In genomic region chr15:71679223-71680078, GRCh38 we compare ENCODE assay signal across 14 cellular contexts.
DNase-seq lines count a peak whose midpoint lies in the region; ATAC-seq and TF ChIP-seq lines count a peak whose summit lies in the region.
"Had no signal": no experiment of that assay in that cellular context is flagged by ENCODE, and none has a peak within 500 bp of the region (broad histone marks: within the 10 kb centered on the region; RNA-seq: fewer than 3 reads in every experiment).

No MANE protein-coding gene starts in this region.

- peak overlapping the region; percentile 23 for H3K4me2 ChIP-seq in skeletal muscle satellite cell (ENCODE audit: low read length)

- peak overlapping the region; percentile 16 for H3K27ac ChIP-seq in SJCRH30

- H3K9ac ChIP-seq in skeletal muscle satellite cell (ENCODE audit: low read depth, low read length) = no peak overlapping the region

- H3K36me3 Mint-ChIP-seq in activated CD4-positive, alpha-beta T cell treated with anti-CD3 and anti-CD28 coated beads for 36 hours (ENCODE audit: low read depth) = no peaks in the 10 kb centered on the region
- no peaks in the 10 kb centered on the region for H3K36me3 Mint-ChIP-seq in CD14-positive monocyte
- H3K36me3 Mint-ChIP-seq: activated naive CD8-positive, alpha-beta T cell treated with anti-CD3 and anti-CD28 coated beads, Interleukin-2, amount 10 ng/mL, durations not matched to agents 7 days and 5 days had no signal

- no peaks in the 10 kb centered on the region for H3K36me3 ChIP-seq in SJCRH30
- H3K36me3 ChIP-seq in skeletal muscle satellite cell (ENCODE audit: insufficient read depth, low read length) = no peaks in the 10 kb centered on the region

- H3K4me1 Mint-ChIP-seq in activated CD4-positive, alpha-beta T cell treated with anti-CD3 and anti-CD28 coated beads for 36 hours = peaks cover 21% of the 10 kb centered on the region
- no peaks in the 10 kb centered on the region for H3K4me1 Mint-ChIP-seq in CD14-positive monocyte

- H3K4me3 ChIP-seq in SJCRH30 (no peak overlapping the region), fibroblast of mammary gland (ENCODE audit: control insufficient read depth, low read depth, low read length) (no peak overlapping the region), skeletal muscle satellite cell (ENCODE audit: low read length) (no peak overlapping the region)
- H3K4me3 ChIP-seq: lung had no signal

- H3K27me3 ChIP-seq in SJCRH30 (no peaks in the 10 kb centered on the region), skeletal muscle satellite cell (ENCODE audit: control insufficient read depth, insufficient read depth, low read length) (no peaks in the 10 kb centered on the region)

- H3K27me3 Mint-ChIP-seq in activated CD4-positive, alpha-beta T cell treated with anti-CD3 and anti-CD28 coated beads for 36 hours = peaks cover 41% of the 10 kb centered on the region
- H3K27me3 Mint-ChIP-seq in CD14-positive monocyte (ENCODE audit: low read depth in 3 of 3) = peaks cover 4 to 11% (median 6%) of the 10 kb centered on the region in 3 donors

- no peak overlapping the region for H3K4me3 Mint-ChIP-seq in activated CD4-positive, alpha-beta T cell treated with anti-CD3 and anti-CD28 coated beads for 36 hours
- H3K4me3 Mint-ChIP-seq in CD14-positive monocyte = peak overlapping the region in 1 of 2 donors; percentile 36
- H3K4me3 Mint-ChIP-seq: activated naive CD8-positive, alpha-beta T cell treated with anti-CD3 and anti-CD28 coated beads, Interleukin-2, amount 10 ng/mL, durations not matched to agents 7 days and 5 days had no signal

- no peak for TF ChIP-seq CTCF in fibroblast of mammary gland (conservative IDR thresholded peaks at IDR 0.05; ENCODE audit: control insufficient read depth, insufficient read depth, low read depth, low read length)
- no peak for TF ChIP-seq CTCF in CD14-positive monocyte (IDR thresholded peaks at IDR 0.05)

- CTCF ChIA-PET in activated CD4-positive, alpha-beta T cell treated with anti-CD3 and anti-CD28 coated beads for 36 hours (lab: Charles Lee) = no interaction called here

- intact Hi-C loops in activated CD4-positive, alpha-beta T cell treated with anti-CD3 and anti-CD28 coated beads for 36 hours (cut with DNase I, micrococcal nuclease) = no loop called here
- intact Hi-C loops in CD14-positive monocyte (cut with micrococcal nuclease) = no loop called here

- POLR2A ChIA-PET in activated CD4-positive, alpha-beta T cell treated with anti-CD3 and anti-CD28 coated beads for 36 hours (lab: Charles Lee) = no interaction called here

- H3K9me3 ChIP-seq in SJCRH30 (replicated peaks) (no peaks in the 10 kb centered on the region), skeletal muscle satellite cell (replicated peaks; ENCODE audit: low read length) (no peaks in the 10 kb centered on the region)

- H3K27ac Mint-ChIP-seq in activated CD4-positive, alpha-beta T cell treated with anti-CD3 and anti-CD28 coated beads for 36 hours = no peak overlapping the region
- no peak overlapping the region for H3K27ac Mint-ChIP-seq in CD14-positive monocyte
- H3K27ac Mint-ChIP-seq: activated naive CD8-positive, alpha-beta T cell treated with anti-CD3 and anti-CD28 coated beads, Interleukin-2, amount 10 ng/mL, durations not matched to agents 7 days and 5 days had no signal

- DNase-seq in activated CD4-positive, alpha-beta T cell treated with anti-CD3 and anti-CD28 coated beads for 36 hours = no peak
- no peak for DNase-seq in activated CD4-positive, alpha-beta T cell treated with anti-CD3 and anti-CD28 coated beads, Interleukin-2, amount 50 U/mL, for 1 hour
- DNase-seq in SJCRH30 (peak; percentile 30 to 58), fibroblast of mammary gland (ENCODE audit: low read depth) (peak; percentile 87), activated gamma-delta T cell (lab: John Stamatoyannopoulos, UW) (no peak), CD14-positive monocyte (ENCODE audit: low spot score) (no peak)
- DNase-seq: 8988T; activated CD4-positive, alpha-beta T cell treated with anti-CD3 and anti-CD28 coated beads for 1 hour; activated naive CD8-positive, alpha-beta T cell treated with anti-CD3 and anti-CD28 coated beads, Interleukin-2, amount 10 ng/mL, durations not matched to agents 7 days and 5 days; erythroblast; NCI-H1436 treated with DMSO at 0.1 percent for 48 hours had no signal

- peaks cover 54% of the 10 kb centered on the region for H3K4me1 ChIP-seq in SJCRH30
- H3K4me1 ChIP-seq in skeletal muscle satellite cell (ENCODE audit: control insufficient read depth, insufficient read depth, low read length) = peaks cover 46% of the 10 kb centered on the region

- ATAC-seq in activated CD4-positive, alpha-beta T cell treated with anti-CD3 and anti-CD28 coated beads for 36 hours = peak; percentile 33
- no peak for ATAC-seq in HG02938 (IDR thresholded peaks at IDR 0.05; ENCODE audit: unreplicated experiment)

- H3K9me3 Mint-ChIP-seq in activated CD4-positive, alpha-beta T cell treated with anti-CD3 and anti-CD28 coated beads for 36 hours (ENCODE audit: low read depth) = no peaks in the 10 kb centered on the region
- peaks cover 0 to 2% (median 0%) of the 10 kb centered on the region in 7 donors for H3K9me3 Mint-ChIP-seq in CD14-positive monocyte
- H3K9me3 Mint-ChIP-seq: activated naive CD8-positive, alpha-beta T cell treated with anti-CD3 and anti-CD28 coated beads, Interleukin-2, amount 10 ng/mL, durations not matched to agents 7 days and 5 days had no signal

Comparison
In these comparisons a context has a peak if more than half of its experiments do, and no peak if none do; other contexts are left out.
1. DNase-seq: peak in SJCRH30 (2 of 2) and fibroblast of mammary gland (single experiment); none in activated CD4-positive, alpha-beta T cell treated with anti-CD3 and anti-CD28 coated beads for 36 hours (single experiment), activated CD4-positive, alpha-beta T cell treated with anti-CD3 and anti-CD28 coated beads, Interleukin-2, amount 50 U/mL, for 1 hour (single experiment), activated gamma-delta T cell (single experiment) and CD14-positive monocyte (single experiment).